In genomic region chr1:55300975-55301374, GRCh38 we compare ENCODE assay signal across 20 cellular contexts.
"Had no signal": no experiment of that assay in that cellular context is flagged by ENCODE, and none has a peak within 500 bp of the region (broad histone marks: within the 10 kb centered on the region; RNA-seq: fewer than 3 reads in every experiment).

No MANE protein-coding gene starts in this region.

- H3K9me3 ChIP-seq: SJCRH30 had no signal

- H3K4me2 ChIP-seq: KMS-11 had no signal

- H3K36me3 ChIP-seq: SJCRH30 had no signal

- H3K4me1 ChIP-seq: SJCRH30 had no signal

- H3K27ac ChIP-seq: HL-60, KMS-11, SJCRH30 had no signal

- H3K4me3 ChIP-seq: K562, SJCRH30 had no signal

- ATAC-seq: K562 had no signal

- H3K9ac ChIP-seq: KMS-11 had no signal

- DNase-seq: Kasumi-1, MM.1S, NCI-H1092 treated with DMSO at 0.1 percent for 48 hours, NCI-H1436, NCI-H187, NCI-H2029, NCI-H2081 treated with DMSO at 0.1 percent for 48 hours, NCI-H2171, NCI-H226, NCI-H510A, NCI-H524 treated with DMSO at 0.1 percent for 48 hours, NCI-H69, NCI-H774, RPMI8226, SHP77, SJCRH30, SW 1271 had no signal
